1 cellular context compared by ENCODE assay signal in the genomic region with DNA sequence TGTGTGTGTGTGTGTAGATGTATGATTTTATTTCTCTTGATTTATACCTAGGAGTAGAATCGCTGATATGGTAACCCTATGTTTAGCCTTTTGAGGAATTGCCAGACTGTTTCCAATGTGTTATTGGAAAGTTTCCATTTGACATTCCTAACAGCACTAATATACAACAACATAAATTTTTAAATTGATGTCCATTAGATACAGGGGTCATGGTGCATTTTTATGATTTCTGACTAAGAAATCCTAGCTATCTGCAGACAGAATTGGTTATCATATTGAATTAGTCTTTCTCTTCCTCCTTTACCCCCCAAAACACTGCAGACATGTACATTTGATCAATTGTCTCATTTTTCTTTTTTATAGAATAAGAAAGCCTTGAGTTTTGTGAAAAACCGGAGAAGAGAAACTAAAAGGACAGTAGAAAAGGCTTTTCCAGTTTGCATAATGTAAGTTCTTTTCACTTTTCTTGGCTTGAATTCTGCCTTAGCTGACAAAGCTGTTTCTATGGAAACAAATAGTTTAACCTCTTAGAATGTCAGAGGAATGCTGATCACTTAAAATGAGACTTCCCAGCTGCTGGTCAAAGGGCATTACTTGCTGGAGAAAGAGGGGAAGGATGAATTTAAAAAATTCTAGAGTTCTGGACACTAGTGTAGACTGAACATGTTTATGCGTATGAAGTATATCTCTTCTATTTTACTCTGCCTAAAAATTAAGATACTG.
TF ChIP-seq lines count a peak whose summit lies in the region.

No MANE protein-coding gene starts in this region.

TF ChIP-seq in GM23338, 12 proteins besides CTCF, POLR2A, EP300 and RAD21 (continued from another document):
- TF ChIP-seq, protein P1, sequence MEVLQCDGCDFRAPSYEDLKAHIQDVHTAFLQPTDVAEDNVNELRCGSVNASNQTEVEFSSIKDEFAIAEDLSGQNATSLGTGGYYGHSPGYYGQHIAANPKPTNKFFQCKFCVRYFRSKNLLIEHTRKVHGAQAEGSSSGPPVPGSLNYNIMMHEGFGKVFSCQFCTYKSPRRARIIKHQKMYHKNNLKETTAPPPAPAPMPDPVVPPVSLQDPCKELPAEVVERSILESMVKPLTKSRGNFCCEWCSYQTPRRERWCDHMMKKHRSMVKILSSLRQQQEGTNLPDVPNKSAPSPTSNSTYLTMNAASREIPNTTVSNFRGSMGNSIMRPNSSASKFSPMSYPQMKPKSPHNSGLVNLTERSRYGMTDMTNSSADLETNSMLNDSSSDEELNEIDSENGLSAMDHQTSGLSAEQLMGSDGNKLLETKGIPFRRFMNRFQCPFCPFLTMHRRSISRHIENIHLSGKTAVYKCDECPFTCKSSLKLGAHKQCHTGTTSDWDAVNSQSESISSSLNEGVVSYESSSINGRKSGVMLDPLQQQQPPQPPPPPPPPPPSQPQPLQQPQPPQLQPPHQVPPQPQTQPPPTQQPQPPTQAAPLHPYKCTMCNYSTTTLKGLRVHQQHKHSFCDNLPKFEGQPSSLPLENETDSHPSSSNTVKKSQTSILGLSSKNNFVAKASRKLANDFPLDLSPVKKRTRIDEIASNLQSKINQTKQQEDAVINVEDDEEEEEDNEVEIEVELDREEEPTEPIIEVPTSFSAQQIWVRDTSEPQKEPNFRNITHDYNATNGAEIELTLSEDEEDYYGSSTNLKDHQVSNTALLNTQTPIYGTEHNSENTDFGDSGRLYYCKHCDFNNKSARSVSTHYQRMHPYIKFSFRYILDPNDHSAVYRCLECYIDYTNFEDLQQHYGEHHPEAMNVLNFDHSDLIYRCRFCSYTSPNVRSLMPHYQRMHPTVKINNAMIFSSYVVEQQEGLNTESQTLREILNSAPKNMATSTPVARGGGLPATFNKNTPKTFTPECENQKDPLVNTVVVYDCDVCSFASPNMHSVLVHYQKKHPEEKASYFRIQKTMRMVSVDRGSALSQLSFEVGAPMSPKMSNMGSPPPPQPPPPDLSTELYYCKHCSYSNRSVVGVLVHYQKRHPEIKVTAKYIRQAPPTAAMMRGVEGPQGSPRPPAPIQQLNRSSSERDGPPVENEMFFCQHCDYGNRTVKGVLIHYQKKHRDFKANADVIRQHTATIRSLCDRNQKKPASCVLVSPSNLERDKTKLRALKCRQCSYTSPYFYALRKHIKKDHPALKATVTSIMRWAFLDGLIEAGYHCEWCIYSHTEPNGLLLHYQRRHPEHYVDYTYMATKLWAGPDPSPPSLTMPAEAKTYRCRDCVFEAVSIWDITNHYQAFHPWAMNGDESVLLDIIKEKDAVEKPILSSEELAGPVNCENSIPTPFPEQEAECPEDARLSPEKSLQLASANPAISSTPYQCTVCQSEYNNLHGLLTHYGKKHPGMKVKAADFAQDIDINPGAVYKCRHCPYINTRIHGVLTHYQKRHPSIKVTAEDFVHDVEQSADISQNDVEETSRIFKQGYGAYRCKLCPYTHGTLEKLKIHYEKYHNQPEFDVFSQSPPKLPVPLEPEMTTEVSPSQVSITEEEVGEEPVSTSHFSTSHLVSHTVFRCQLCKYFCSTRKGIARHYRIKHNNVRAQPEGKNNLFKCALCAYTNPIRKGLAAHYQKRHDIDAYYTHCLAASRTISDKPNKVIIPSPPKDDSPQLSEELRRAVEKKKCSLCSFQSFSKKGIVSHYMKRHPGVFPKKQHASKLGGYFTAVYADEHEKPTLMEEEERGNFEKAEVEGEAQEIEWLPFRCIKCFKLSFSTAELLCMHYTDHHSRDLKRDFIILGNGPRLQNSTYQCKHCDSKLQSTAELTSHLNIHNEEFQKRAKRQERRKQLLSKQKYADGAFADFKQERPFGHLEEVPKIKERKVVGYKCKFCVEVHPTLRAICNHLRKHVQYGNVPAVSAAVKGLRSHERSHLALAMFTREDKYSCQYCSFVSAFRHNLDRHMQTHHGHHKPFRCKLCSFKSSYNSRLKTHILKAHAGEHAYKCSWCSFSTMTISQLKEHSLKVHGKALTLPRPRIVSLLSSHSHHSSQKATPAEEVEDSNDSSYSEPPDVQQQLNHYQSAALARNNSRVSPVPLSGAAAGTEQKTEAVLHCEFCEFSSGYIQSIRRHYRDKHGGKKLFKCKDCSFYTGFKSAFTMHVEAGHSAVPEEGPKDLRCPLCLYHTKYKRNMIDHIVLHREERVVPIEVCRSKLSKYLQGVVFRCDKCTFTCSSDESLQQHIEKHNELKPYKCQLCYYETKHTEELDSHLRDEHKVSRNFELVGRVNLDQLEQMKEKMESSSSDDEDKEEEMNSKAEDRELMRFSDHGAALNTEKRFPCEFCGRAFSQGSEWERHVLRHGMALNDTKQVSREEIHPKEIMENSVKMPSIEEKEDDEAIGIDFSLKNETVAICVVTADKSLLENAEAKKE (CRISPR knock-in tag; IDR thresholded peaks at IDR 0.05), result no peak
- no peak for TF ChIP-seq EZH2phosphoT487 (IDR thresholded peaks at IDR 0.05; ENCODE audit: unreplicated experiment)
- TF ChIP-seq, protein P2, sequence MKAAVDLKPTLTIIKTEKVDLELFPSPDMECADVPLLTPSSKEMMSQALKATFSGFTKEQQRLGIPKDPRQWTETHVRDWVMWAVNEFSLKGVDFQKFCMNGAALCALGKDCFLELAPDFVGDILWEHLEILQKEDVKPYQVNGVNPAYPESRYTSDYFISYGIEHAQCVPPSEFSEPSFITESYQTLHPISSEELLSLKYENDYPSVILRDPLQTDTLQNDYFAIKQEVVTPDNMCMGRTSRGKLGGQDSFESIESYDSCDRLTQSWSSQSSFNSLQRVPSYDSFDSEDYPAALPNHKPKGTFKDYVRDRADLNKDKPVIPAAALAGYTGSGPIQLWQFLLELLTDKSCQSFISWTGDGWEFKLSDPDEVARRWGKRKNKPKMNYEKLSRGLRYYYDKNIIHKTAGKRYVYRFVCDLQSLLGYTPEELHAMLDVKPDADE (IDR thresholded peaks at IDR 0.05), result no peak
